1 cellular context compared by ENCODE assay signal in the genomic region with DNA sequence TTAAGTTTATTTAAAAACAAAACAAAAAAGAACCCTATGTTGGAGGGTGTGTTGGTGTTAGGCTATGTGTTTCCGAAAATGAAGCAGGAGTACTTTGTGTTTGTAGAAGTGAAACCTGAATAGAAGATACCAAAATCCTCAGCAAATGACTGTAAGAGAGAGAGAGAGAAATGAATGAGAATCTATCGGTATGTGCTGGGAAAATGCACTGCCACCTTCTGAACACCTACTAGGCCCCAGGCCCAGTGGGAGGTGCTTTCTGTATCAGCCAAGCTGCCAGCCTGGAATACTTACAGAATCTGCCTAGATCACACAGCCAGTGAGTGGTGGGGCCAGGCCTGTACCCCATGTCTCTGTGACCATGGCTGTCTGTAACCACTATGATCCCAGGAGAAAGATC.
TF ChIP-seq lines count a peak whose summit lies in the region.

No MANE protein-coding gene starts in this region.

TF ChIP-seq in SK-N-SH, 30 proteins besides CTCF, POLR2A, EP300 and RAD21 (continued from another document):
- TF ChIP-seq, protein P1, sequence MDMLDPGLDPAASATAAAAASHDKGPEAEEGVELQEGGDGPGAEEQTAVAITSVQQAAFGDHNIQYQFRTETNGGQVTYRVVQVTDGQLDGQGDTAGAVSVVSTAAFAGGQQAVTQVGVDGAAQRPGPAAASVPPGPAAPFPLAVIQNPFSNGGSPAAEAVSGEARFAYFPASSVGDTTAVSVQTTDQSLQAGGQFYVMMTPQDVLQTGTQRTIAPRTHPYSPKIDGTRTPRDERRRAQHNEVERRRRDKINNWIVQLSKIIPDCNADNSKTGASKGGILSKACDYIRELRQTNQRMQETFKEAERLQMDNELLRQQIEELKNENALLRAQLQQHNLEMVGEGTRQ (IDR thresholded peaks at IDR 0.05; ENCODE audit: borderline replicate concordance, low read depth, low read length) = no peak
- TF ChIP-seq, protein P2, sequence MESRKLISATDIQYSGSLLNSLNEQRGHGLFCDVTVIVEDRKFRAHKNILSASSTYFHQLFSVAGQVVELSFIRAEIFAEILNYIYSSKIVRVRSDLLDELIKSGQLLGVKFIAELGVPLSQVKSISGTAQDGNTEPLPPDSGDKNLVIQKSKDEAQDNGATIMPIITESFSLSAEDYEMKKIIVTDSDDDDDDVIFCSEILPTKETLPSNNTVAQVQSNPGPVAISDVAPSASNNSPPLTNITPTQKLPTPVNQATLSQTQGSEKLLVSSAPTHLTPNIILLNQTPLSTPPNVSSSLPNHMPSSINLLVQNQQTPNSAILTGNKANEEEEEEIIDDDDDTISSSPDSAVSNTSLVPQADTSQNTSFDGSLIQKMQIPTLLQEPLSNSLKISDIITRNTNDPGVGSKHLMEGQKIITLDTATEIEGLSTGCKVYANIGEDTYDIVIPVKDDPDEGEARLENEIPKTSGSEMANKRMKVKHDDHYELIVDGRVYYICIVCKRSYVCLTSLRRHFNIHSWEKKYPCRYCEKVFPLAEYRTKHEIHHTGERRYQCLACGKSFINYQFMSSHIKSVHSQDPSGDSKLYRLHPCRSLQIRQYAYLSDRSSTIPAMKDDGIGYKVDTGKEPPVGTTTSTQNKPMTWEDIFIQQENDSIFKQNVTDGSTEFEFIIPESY (IDR thresholded peaks at IDR 0.05; ENCODE audit: borderline replicate concordance, low read depth) = no peak
- TF ChIP-seq, protein P3, sequence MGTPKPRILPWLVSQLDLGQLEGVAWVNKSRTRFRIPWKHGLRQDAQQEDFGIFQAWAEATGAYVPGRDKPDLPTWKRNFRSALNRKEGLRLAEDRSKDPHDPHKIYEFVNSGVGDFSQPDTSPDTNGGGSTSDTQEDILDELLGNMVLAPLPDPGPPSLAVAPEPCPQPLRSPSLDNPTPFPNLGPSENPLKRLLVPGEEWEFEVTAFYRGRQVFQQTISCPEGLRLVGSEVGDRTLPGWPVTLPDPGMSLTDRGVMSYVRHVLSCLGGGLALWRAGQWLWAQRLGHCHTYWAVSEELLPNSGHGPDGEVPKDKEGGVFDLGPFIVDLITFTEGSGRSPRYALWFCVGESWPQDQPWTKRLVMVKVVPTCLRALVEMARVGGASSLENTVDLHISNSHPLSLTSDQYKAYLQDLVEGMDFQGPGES (IDR thresholded peaks at IDR 0.05; ENCODE audit: low read depth, low read length) = no peak
- TF ChIP-seq EZH2phosphoT487 (IDR thresholded peaks at IDR 0.05; ENCODE audit: borderline replicate concordance, low read depth) = no peak
- TF ChIP-seq MXI1 (IDR thresholded peaks at IDR 0.05; ENCODE audit: low read depth, low read length) = no peak
- TF ChIP-seq TAF1 (IDR thresholded peaks at IDR 0.05; ENCODE audit: borderline replicate concordance, low read depth, low read length) = no peak
- no peak for TF ChIP-seq JUND (IDR thresholded peaks at IDR 0.05)
- TF ChIP-seq FOXJ3 (CRISPR knock-in tag; IDR thresholded peaks at IDR 0.05) = no peak
- no peak for TF ChIP-seq SIN3A (IDR thresholded peaks at IDR 0.05; ENCODE audit: borderline replicate concordance, low read depth, low read length)
- no peak for TF ChIP-seq RCOR1 (IDR thresholded peaks at IDR 0.05; ENCODE audit: low read length)
- TF ChIP-seq GABPA (IDR thresholded peaks at IDR 0.05; ENCODE audit: low read depth) = no peak
- TF ChIP-seq, protein P4, sequence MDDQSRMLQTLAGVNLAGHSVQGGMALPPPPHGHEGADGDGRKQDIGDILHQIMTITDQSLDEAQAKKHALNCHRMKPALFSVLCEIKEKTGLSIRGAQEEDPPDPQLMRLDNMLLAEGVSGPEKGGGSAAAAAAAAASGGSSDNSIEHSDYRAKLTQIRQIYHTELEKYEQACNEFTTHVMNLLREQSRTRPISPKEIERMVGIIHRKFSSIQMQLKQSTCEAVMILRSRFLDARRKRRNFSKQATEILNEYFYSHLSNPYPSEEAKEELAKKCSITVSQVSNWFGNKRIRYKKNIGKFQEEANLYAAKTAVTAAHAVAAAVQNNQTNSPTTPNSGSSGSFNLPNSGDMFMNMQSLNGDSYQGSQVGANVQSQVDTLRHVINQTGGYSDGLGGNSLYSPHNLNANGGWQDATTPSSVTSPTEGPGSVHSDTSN (IDR thresholded peaks at IDR 0.05) = no peak
- no peak for TF ChIP-seq RXRA (IDR thresholded peaks at IDR 0.05; ENCODE audit: borderline replicate concordance, low read depth)
- TF ChIP-seq NRF1 (IDR thresholded peaks at IDR 0.05; ENCODE audit: low read depth, low read length) = no peak
- TF ChIP-seq GATA2 (CRISPR knock-in tag; IDR thresholded peaks at IDR 0.05) = no peak
